17 cellular contexts compared by ENCODE assay signal in genomic region chr2:140892911-140893637, GRCh38.
DNase-seq lines count a peak whose midpoint lies in the region; ATAC-seq and TF ChIP-seq lines count a peak whose summit lies in the region.
"Had no signal": no experiment of that assay in that cellular context is flagged by ENCODE, and none has a peak within 500 bp of the region (broad histone marks: within the 10 kb centered on the region; RNA-seq: fewer than 3 reads in every experiment).

No MANE protein-coding gene starts in this region.

- no peak overlapping the region for H3K27ac ChIP-seq in breast epithelium
- H3K27ac ChIP-seq in SK-N-MC: peak overlapping the region; percentile 28
- no peak overlapping the region for H3K27ac ChIP-seq in RWPE1
- H3K27ac ChIP-seq: 22Rv1 had no signal

- H3K9me3 ChIP-seq in breast epithelium (no peaks in the 10 kb centered on the region), SK-N-MC (ENCODE audit: low read depth, low read length) (no peaks in the 10 kb centered on the region)

- H3K36me3 Mint-ChIP-seq in MCF 10A (ENCODE audit: insufficient read depth, unreplicated experiment) (no peaks in the 10 kb centered on the region), natural killer cell (no peaks in the 10 kb centered on the region)
- H3K36me3 Mint-ChIP-seq: CD4-positive, alpha-beta memory T cell had no signal

- H3K36me3 ChIP-seq in breast epithelium (no peaks in the 10 kb centered on the region), SK-N-MC (ENCODE audit: insufficient read depth, low read length) (no peaks in the 10 kb centered on the region)

- intact Hi-C loops in MCF 10A (cut with micrococcal nuclease) (no loop called here), breast epithelium (cut with DNase I; ENCODE audit: low total_unique reads) (no loop called here), natural killer cell (cut with micrococcal nuclease) (no loop called here), left cardiac atrium (cut with DNase I) (no loop called here)

- no peak for TF ChIP-seq CTCF in MCF 10A (IDR thresholded peaks at IDR 0.05; ENCODE audit: unreplicated experiment)
- no peak for TF ChIP-seq CTCF in breast epithelium (IDR thresholded peaks at IDR 0.05)
- no peak for TF ChIP-seq CTCF in fibroblast of pulmonary artery (IDR thresholded peaks at IDR 0.05; ENCODE audit: low read length, missing control alignments)
- no peak for TF ChIP-seq CTCF in RWPE1 (conservative IDR thresholded peaks at IDR 0.05; ENCODE audit: low read depth)
- TF ChIP-seq CTCF in natural killer cell (IDR thresholded peaks at IDR 0.05): no peak

- H3K27ac Mint-ChIP-seq in MCF 10A (ENCODE audit: low read depth, unreplicated experiment): peak overlapping the region; percentile 71
- H3K27ac Mint-ChIP-seq in natural killer cell: no peak overlapping the region
- H3K27ac Mint-ChIP-seq: CD4-positive, alpha-beta memory T cell; H9 had no signal

- no TSS peak for BruUV-seq in MCF 10A (replicated peaks; lab: Mats Ljungman, UMichigan)

- DNase-seq in MCF 10A (ENCODE audit: unreplicated experiment): no peak
- no peak for DNase-seq in breast epithelium (ENCODE audit: low spot score in 2 of 2)
- peak; percentile 20 for DNase-seq in SK-N-MC (ENCODE audit: low read depth, low spot score)
- DNase-seq in fibroblast of pulmonary artery (ENCODE audit: low read depth): peak; percentile 14
- no peak for DNase-seq in activated CD4-positive, CD25-positive, alpha-beta regulatory T cell treated with anti-CD3 and anti-CD28 coated beads, Interleukin-2, amount 50 U/mL, for 72 hours
- no peak for DNase-seq in RWPE1 (ENCODE audit: low spot score)
- DNase-seq in natural killer cell: no peak
- no peak for DNase-seq in left cardiac atrium
- DNase-seq: Calu3; DMS79; H9; NCI-H187 treated with DMSO at 0.1 percent for 48 hours; NCI-H446; NCI-H69; NK-92 treated with Interleukin-12 subunit alpha and Interleukin-12 subunit beta, amount 100 ng/mL, for 24 hours had no signal

- H3K4me3 ChIP-seq in breast epithelium: no peak overlapping the region
- no peak overlapping the region for H3K4me3 ChIP-seq in SK-N-MC
- H3K4me3 ChIP-seq in fibroblast of pulmonary artery (replicated peaks; ENCODE audit: low read depth, low read length): no peak overlapping the region

- CTCF ChIA-PET in MCF 10A (lab: Yijun Ruan, JAX) (interaction anchor here (0.6 to 1.1 kb wide), 3 partner anchors 11 to 217 kb away, joined by 3 to 4 read pairs (median 3); no protein-coding TSS in a partner anchor), RWPE1 (lab: Yijun Ruan, JAX) (no interaction called here)

- H3K27me3 Mint-ChIP-seq in MCF 10A (ENCODE audit: insufficient read depth, unreplicated experiment): no peaks in the 10 kb centered on the region
- no peaks in the 10 kb centered on the region for H3K27me3 Mint-ChIP-seq in natural killer cell (ENCODE audit: low read depth in 2 of 2)
- H3K27me3 Mint-ChIP-seq: CD4-positive, alpha-beta memory T cell had no signal

- H3K9me3 Mint-ChIP-seq in MCF 10A (ENCODE audit: unreplicated experiment) (no peaks in the 10 kb centered on the region), natural killer cell (peaks cover 19 to 25% of the 10 kb centered on the region in 2 donors)
- H3K9me3 Mint-ChIP-seq: H9 had no signal

- no peaks in the 10 kb centered on the region for H3K27me3 ChIP-seq in breast epithelium

- no peak for TF ChIP-seq POLR2A in breast epithelium (IDR thresholded peaks at IDR 0.05)

- H3K4me3 Mint-ChIP-seq in MCF 10A (ENCODE audit: unreplicated experiment) (no peak overlapping the region), natural killer cell (no peak overlapping the region)
- H3K4me3 Mint-ChIP-seq: CD4-positive, alpha-beta memory T cell; H9 had no signal

- no peaks in the 10 kb centered on the region for H3K4me1 ChIP-seq in breast epithelium

- ATAC-seq in natural killer cell (no peak), left cardiac atrium (no peak)

- POLR2A ChIA-PET in MCF 10A (lab: Yijun Ruan, JAX) (interaction anchor here (1.1 to 1.2 kb wide), 2 partner anchors 12 to 128 kb away, joined by 3 read pairs; no protein-coding TSS in a partner anchor), RWPE1 (lab: Yijun Ruan, JAX; ENCODE audit: low non-redundant PET) (no interaction called here)

- peaks cover 12% of the 10 kb centered on the region for H3K4me1 Mint-ChIP-seq in MCF 10A (ENCODE audit: insufficient read depth, unreplicated experiment)
- H3K4me1 Mint-ChIP-seq in natural killer cell: no peaks in the 10 kb centered on the region
- H3K4me1 Mint-ChIP-seq: CD4-positive, alpha-beta memory T cell had no signal

- H3K9ac ChIP-seq in SK-N-MC (ENCODE audit: insufficient read length): no peak overlapping the region

Comparison
In these comparisons a context has a peak if more than half of its experiments do, and no peak if none do; other contexts are left out.
1. DNase-seq: peak in SK-N-MC (single experiment) and fibroblast of pulmonary artery (single experiment); none in MCF 10A (single experiment), breast epithelium (0 of 2), activated CD4-positive, CD25-positive, alpha-beta regulatory T cell treated with anti-CD3 and anti-CD28 coated beads, Interleukin-2, amount 50 U/mL, for 72 hours (single experiment), RWPE1 (single experiment), natural killer cell (single experiment) and left cardiac atrium (single experiment).